In the genomic region with DNA sequence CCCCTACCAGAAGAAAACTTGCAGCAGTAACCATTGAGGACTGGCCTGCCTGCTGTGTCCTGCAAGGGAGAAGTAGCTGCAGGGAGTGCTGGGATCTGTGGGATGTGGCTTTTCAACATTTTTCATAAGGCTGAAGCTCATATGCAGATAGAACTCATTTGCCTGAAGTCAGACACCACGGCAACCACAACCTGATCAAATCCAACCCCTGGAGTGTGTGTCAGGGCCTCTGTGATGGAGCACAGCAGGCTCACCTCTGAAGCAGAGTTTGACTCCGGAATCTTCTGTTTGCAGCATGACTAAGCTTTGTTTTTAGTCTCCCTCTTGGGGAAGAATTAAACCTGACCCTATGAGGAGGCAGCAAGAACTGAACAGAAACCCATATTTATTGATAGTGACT, we compare ENCODE assay signal across 15 cellular contexts.
DNase-seq lines count a peak whose midpoint lies in the region; ATAC-seq and TF ChIP-seq lines count a peak whose summit lies in the region.
"Had no signal": no experiment of that assay in that cellular context is flagged by ENCODE, and none has a peak within 500 bp of the region (broad histone marks: within the 10 kb centered on the region; RNA-seq: fewer than 3 reads in every experiment).

No MANE protein-coding gene starts in this region.

- no peaks in the 10 kb centered on the region for H3K27me3 ChIP-seq in mesenchymal stem cell (ENCODE audit: control insufficient read depth in 1 of 2, insufficient read depth in 1 of 2, low read length in 2 of 2)
- no peaks in the 10 kb centered on the region for H3K27me3 ChIP-seq in ovary
- H3K27me3 ChIP-seq: Peyer's patch had no signal

- H3K14ac ChIP-seq in mesenchymal stem cell (ENCODE audit: low read length in 2 of 2), result no peak overlapping the region

- no peak overlapping the region for H3K18ac ChIP-seq in mesenchymal stem cell (ENCODE audit: low read depth in 1 of 2, low read length in 2 of 2)

- no peak for TF ChIP-seq EP300 in ovary (IDR thresholded peaks at IDR 0.05)

- intact Hi-C loops in ovary (cut with DNase I), result no loop called here

- H2AK5ac ChIP-seq in mesenchymal stem cell (ENCODE audit: low read length, severe bottlenecking), result no peak overlapping the region

- no peak for ATAC-seq in HG03565 (IDR thresholded peaks at IDR 0.05; ENCODE audit: unreplicated experiment)
- ATAC-seq: Right ventricle myocardium inferior had no signal

- H3K36me3 ChIP-seq in mesenchymal stem cell (ENCODE audit: control insufficient read depth in 1 of 2, insufficient read depth in 2 of 2, low read depth in 1 of 2, low read length in 2 of 2), result no peaks in the 10 kb centered on the region
- H3K36me3 ChIP-seq in ovary, result no peaks in the 10 kb centered on the region
- H3K36me3 ChIP-seq: Peyer's patch had no signal

- DNase-seq in ELF-1 (ENCODE audit: low read depth, low spot score), result peak; percentile 27
- peak; percentile 5 for DNase-seq in LHCN-M2 (ENCODE audit: low read depth)
- DNase-seq in astrocyte of the spinal cord (ENCODE audit: low read depth, low spot score), result peak; percentile 28
- DNase-seq in mesenchymal stem cell, result peak; percentile 14
- no peak for DNase-seq in stimulated activated CD4-positive, alpha-beta T cell treated with anti-CD3 and anti-CD28 coated beads, Interleukin-15, amount 100 ng/mL, for 24 hours
- no peak for DNase-seq in ovary
- DNase-seq: CD4-positive, alpha-beta T cell; DMS153; GF-D8; IMR-90; NCI-H1417 treated with DMSO at 0.1 percent for 48 hours; NCI-H1930; Peyer's patch had no signal

- H3K27ac ChIP-seq in mesenchymal stem cell (ENCODE audit: low read length, poor library complexity, severe bottlenecking) (no peak overlapping the region), ovary (no peak overlapping the region)
- H3K27ac ChIP-seq: Peyer's patch had no signal

- H4K8ac ChIP-seq in mesenchymal stem cell (ENCODE audit: low read length), result no peak overlapping the region

- no peak overlapping the region for H2BK15ac ChIP-seq in mesenchymal stem cell (ENCODE audit: low read depth, poor library complexity, severe bottlenecking)

- TF ChIP-seq POLR2A in ovary (IDR thresholded peaks at IDR 0.05), result no peak

- no peak for TF ChIP-seq CTCF in astrocyte of the spinal cord (IDR thresholded peaks at IDR 0.05; ENCODE audit: low read depth, low read length)
- TF ChIP-seq CTCF in ovary (IDR thresholded peaks at IDR 0.05), result no peak

- no peak overlapping the region for H4K91ac ChIP-seq in mesenchymal stem cell (ENCODE audit: low read length)

- H3K4me2 ChIP-seq in mesenchymal stem cell (ENCODE audit: low read length, poor library complexity, severe bottlenecking), result no peak overlapping the region

- H3K9me3 ChIP-seq in mesenchymal stem cell (ENCODE audit: control insufficient read depth, low read length) (no peaks in the 10 kb centered on the region), ovary (no peaks in the 10 kb centered on the region)
- H3K9me3 ChIP-seq: Peyer's patch had no signal

- WGBS in mesenchymal stem cell, result 55% methylated on average over 2 of the region's 2 CpGs
- WGBS in ovary, 3 donors, result 20 to 36% (median 24%) methylated on average over 2 of the region's 2 CpGs

- H3K9ac ChIP-seq in mesenchymal stem cell (ENCODE audit: low read length), result no peak overlapping the region

- peak overlapping the region; percentile 71 for H2AFZ ChIP-seq in mesenchymal stem cell (ENCODE audit: low read depth, low read length)

- no peaks in the 10 kb centered on the region for H3K4me1 ChIP-seq in mesenchymal stem cell (ENCODE audit: control insufficient read depth, insufficient read depth, low read depth, low read length)
- no peaks in the 10 kb centered on the region for H3K4me1 ChIP-seq in ovary (ENCODE audit: insufficient read depth)
- H3K4me1 ChIP-seq: Peyer's patch had no signal

- in situ Hi-C loops in astrocyte of the spinal cord (cut with HindIII; ENCODE audit: low sequenced_read_pairs), result no loop called here

- H3K4ac ChIP-seq in mesenchymal stem cell (ENCODE audit: low read depth in 1 of 2, low read length in 2 of 2), result no peak overlapping the region

- H2BK5ac ChIP-seq in mesenchymal stem cell (ENCODE audit: low read depth, low read length, poor library complexity, severe bottlenecking), result no peak overlapping the region

- H3K79me1 ChIP-seq in mesenchymal stem cell (replicated peaks; ENCODE audit: low read length, poor library complexity, severe bottlenecking), result no peaks in the 10 kb centered on the region

- H2BK120ac ChIP-seq in mesenchymal stem cell (ENCODE audit: low read depth, low read length), result no peak overlapping the region

- no peak overlapping the region for H2BK12ac ChIP-seq in mesenchymal stem cell (ENCODE audit: low read length in 2 of 2)

- H3K4me3 ChIP-seq in astrocyte of the spinal cord (ENCODE audit: low read depth, low read length) (no peak overlapping the region), mesenchymal stem cell (ENCODE audit: insufficient read depth in 1 of 2, low read depth in 1 of 2, low read length in 2 of 2) (no peak overlapping the region), ovary (no peak overlapping the region)
- H3K4me3 ChIP-seq: Peyer's patch had no signal

- H3K23ac ChIP-seq in mesenchymal stem cell (ENCODE audit: low read length in 2 of 2), result no peak overlapping the region

Comparison
In these comparisons a context has a peak if more than half of its experiments do, and no peak if none do; other contexts are left out.
1. DNase-seq: peak in ELF-1 (single experiment), LHCN-M2 (single experiment), astrocyte of the spinal cord (single experiment) and mesenchymal stem cell (single experiment); none in stimulated activated CD4-positive, alpha-beta T cell treated with anti-CD3 and anti-CD28 coated beads, Interleukin-15, amount 100 ng/mL, for 24 hours (single experiment) and ovary (0 of 5).